12 cellular contexts compared by ENCODE assay signal in genomic region chr16:47136101-47136820, GRCh38. TPM values are rescaled to one million over a fixed set of nuclear protein-coding genes. Genes with fewer than 3 reads are reported as not detected.
DNase-seq lines count a peak whose midpoint lies in the region; ATAC-seq and TF ChIP-seq lines count a peak whose summit lies in the region.
"Had no signal": no experiment of that assay in that cellular context is flagged by ENCODE, and none has a peak within 500 bp of the region (broad histone marks: within the 10 kb centered on the region; RNA-seq: fewer than 3 reads in every experiment).

No MANE protein-coding gene starts in this region.

- H3K27ac Mint-ChIP-seq in activated CD8-positive, alpha-beta memory T cell treated with anti-CD3 and anti-CD28 coated beads, Interleukin-2, amount 10 ng/mL, durations not matched to agents 7 days and 5 days: peak overlapping the region; percentile 76

- in situ Hi-C loops in astrocyte of the cerebellum (cut with HindIII; ENCODE audit: low sequenced_read_pairs): no loop called here

- no peak overlapping the region for H3K4me3 Mint-ChIP-seq in activated CD8-positive, alpha-beta memory T cell treated with anti-CD3 and anti-CD28 coated beads, Interleukin-2, amount 10 ng/mL, durations not matched to agents 7 days and 5 days

- no peaks in the 10 kb centered on the region for H3K9me3 Mint-ChIP-seq in activated CD8-positive, alpha-beta memory T cell treated with anti-CD3 and anti-CD28 coated beads, Interleukin-2, amount 10 ng/mL, durations not matched to agents 7 days and 5 days (ENCODE audit: low read depth)

- DNase-seq in activated CD8-positive, alpha-beta memory T cell treated with anti-CD3 and anti-CD28 coated beads, Interleukin-2, amount 10 ng/mL, durations not matched to agents 7 days and 5 days: peak; percentile 49
- no peak for DNase-seq in activated CD8-positive, alpha-beta memory T cell treated with anti-CD3 and anti-CD28 coated beads, Interleukin-2, amount 50 U/mL, for 48 hours
- DNase-seq in NCI-H69 (lab: John Stamatoyannopoulos, UW): peak; percentile 34
- peak; percentile 42 for DNase-seq in astrocyte of the cerebellum (ENCODE audit: low read depth)
- peak; percentile 47 for DNase-seq in mucosa of gallbladder (ENCODE audit: low spot score)
- DNase-seq in mesenteric fat pad (ENCODE audit: low spot score): no peak
- DNase-seq: aorta, NCI-H1092 treated with DMSO at 0.1 percent for 48 hours had no signal

- CTCF ChIA-PET in activated CD8-positive, alpha-beta memory T cell treated with anti-CD3 and anti-CD28 coated beads, Interleukin-2, amount 10 ng/mL, durations not matched to agents 7 days and 5 days (lab: Charles Lee): interaction anchor here (0.8 to 1.6 kb wide), 2 partner anchors 10 to 98 kb away, joined by 3 to 5 read pairs; no protein-coding TSS in a partner anchor

- TF ChIP-seq CTCF in astrocyte of the cerebellum (IDR thresholded peaks at IDR 0.05; ENCODE audit: low read depth, low read length, missing control alignments): no peak

- H3K4me1 Mint-ChIP-seq in activated CD8-positive, alpha-beta memory T cell treated with anti-CD3 and anti-CD28 coated beads, Interleukin-2, amount 10 ng/mL, durations not matched to agents 7 days and 5 days: peaks cover 43% of the 10 kb centered on the region

- peaks cover 4% of the 10 kb centered on the region for H3K36me3 Mint-ChIP-seq in activated CD8-positive, alpha-beta memory T cell treated with anti-CD3 and anti-CD28 coated beads, Interleukin-2, amount 10 ng/mL, durations not matched to agents 7 days and 5 days

- no peaks in the 10 kb centered on the region for H3K27me3 Mint-ChIP-seq in activated CD8-positive, alpha-beta memory T cell treated with anti-CD3 and anti-CD28 coated beads, Interleukin-2, amount 10 ng/mL, durations not matched to agents 7 days and 5 days

- H3K4me3 ChIP-seq in astrocyte of the cerebellum (ENCODE audit: low read depth, low read length): no peak overlapping the region
- H3K4me3 ChIP-seq: prostate gland, vagina had no signal

- peak; percentile 82 for ATAC-seq in activated CD8-positive, alpha-beta memory T cell treated with anti-CD3 and anti-CD28 coated beads, Interleukin-2, amount 10 ng/mL, durations not matched to agents 7 days and 5 days
- ATAC-seq in GM18517 (IDR thresholded peaks at IDR 0.05; ENCODE audit: unreplicated experiment) (no peak), GM18909 (IDR thresholded peaks at IDR 0.05; ENCODE audit: poor library complexity, unreplicated experiment) (no peak)

RNA-seq across cellular contexts. Expression of gene NETO2, which starts 7.5 kb away (rescaled TPM):
- total RNA-seq in activated CD8-positive, alpha-beta memory T cell treated with anti-CD3 and anti-CD28 coated beads, Interleukin-2, amount 10 ng/mL, durations not matched to agents 7 days and 5 days: 10 to 100 TPM in 1 of 2 experiments, 1 to 10 TPM in 1; 8.6 to 19.8 TPM
- total RNA-seq in mucosa of gallbladder: 16.3 TPM
- total RNA-seq in mesenteric fat pad: 5.3 TPM

Comparison
In these comparisons a context has a peak if more than half of its experiments do, and no peak if none do; other contexts are left out.
1. DNase-seq: peak in activated CD8-positive, alpha-beta memory T cell treated with anti-CD3 and anti-CD28 coated beads, Interleukin-2, amount 10 ng/mL, durations not matched to agents 7 days and 5 days (single experiment), NCI-H69 (single experiment), astrocyte of the cerebellum (single experiment) and mucosa of gallbladder (single experiment); none in activated CD8-positive, alpha-beta memory T cell treated with anti-CD3 and anti-CD28 coated beads, Interleukin-2, amount 50 U/mL, for 48 hours (single experiment) and mesenteric fat pad (single experiment).